Comparison of ENCODE assay signal across 25 cellular contexts in the genomic region with DNA sequence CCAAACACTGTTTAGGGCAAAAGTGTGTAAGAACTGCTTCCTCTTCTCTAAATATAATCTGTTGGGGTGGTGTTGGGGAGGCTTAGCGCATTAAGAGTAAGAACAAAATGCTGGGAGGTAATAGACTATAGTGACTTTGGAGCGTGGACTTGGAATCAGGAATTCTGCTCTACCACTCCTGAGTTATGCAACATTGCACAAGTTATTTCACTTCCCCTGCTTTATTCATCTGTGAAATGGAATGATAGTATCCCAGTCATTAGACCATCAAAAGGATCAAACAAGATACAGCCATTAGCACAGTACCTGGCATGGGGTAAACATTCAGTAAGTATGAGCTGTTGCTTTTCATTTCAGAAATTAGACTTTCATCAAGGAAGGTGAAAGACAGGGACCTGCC. TPM values are rescaled to one million over a fixed set of nuclear protein-coding genes. Genes with fewer than 3 reads are reported as not detected.
DNase-seq lines count a peak whose midpoint lies in the region; ATAC-seq and TF ChIP-seq lines count a peak whose summit lies in the region.
"Had no signal": no experiment of that assay in that cellular context is flagged by ENCODE, and none has a peak within 500 bp of the region (broad histone marks: within the 10 kb centered on the region; RNA-seq: fewer than 3 reads in every experiment).

No MANE protein-coding gene starts in this region.

- no peak overlapping the region for H3K18ac ChIP-seq in trophoblast cell (ENCODE audit: low read length)

- H2AK5ac ChIP-seq in trophoblast cell (ENCODE audit: low read length) = peak overlapping the region; percentile 31

- peaks cover 13 to 31% of the 10 kb centered on the region in 2 donors for H3K4me1 Mint-ChIP-seq in immature natural killer cell
- H3K4me1 Mint-ChIP-seq in activated CD4-positive, alpha-beta memory T cell treated with anti-CD3 and anti-CD28 coated beads for 36 hours (ENCODE audit: low read depth) = no peaks in the 10 kb centered on the region
- H3K4me1 Mint-ChIP-seq: GM23338, memory B cell had no signal

- WGBS in trophoblast cell (ENCODE audit: extremely low coverage, insufficient coverage, insufficient read length) = no CpG with 5 or more reads among the region's 2 CpGs

- POLR2A ChIA-PET in activated CD4-positive, alpha-beta memory T cell treated with anti-CD3 and anti-CD28 coated beads for 36 hours (lab: Charles Lee) = no interaction called here

- H2AFZ ChIP-seq in trophoblast cell (ENCODE audit: insufficient read depth, low read length, poor library complexity) = no peak overlapping the region
- H2AFZ ChIP-seq: GM23338 had no signal

- intact Hi-C loops in cardiac septum (cut with DNase I) = no loop called here
- intact Hi-C loops in activated CD4-positive, alpha-beta memory T cell treated with anti-CD3 and anti-CD28 coated beads for 36 hours (cut with micrococcal nuclease) = no loop called here

- H3K23ac ChIP-seq in trophoblast cell (ENCODE audit: low read length) = no peak overlapping the region

- H3K9me3 ChIP-seq in right atrium auricular region (no peaks in the 10 kb centered on the region), duodenal mucosa (ENCODE audit: control insufficient read depth in 1 of 2, low read length in 2 of 2) (no peaks in the 10 kb centered on the region), trophoblast cell (ENCODE audit: insufficient read depth, low read depth, low read length) (peaks cover 4% of the 10 kb centered on the region)
- H3K9me3 ChIP-seq: transverse colon had no signal

- peaks cover 0 to 2% (median 1%) of the 10 kb centered on the region in 3 donors for H3K27me3 Mint-ChIP-seq in immature natural killer cell (ENCODE audit: low read depth in 3 of 3)
- peaks cover 16% of the 10 kb centered on the region for H3K27me3 Mint-ChIP-seq in activated CD4-positive, alpha-beta memory T cell treated with anti-CD3 and anti-CD28 coated beads for 36 hours

- H2BK5ac ChIP-seq in trophoblast cell (ENCODE audit: low read depth, low read length, poor library complexity) = no peak overlapping the region

- no peak overlapping the region for H3K14ac ChIP-seq in trophoblast cell (ENCODE audit: low read length)

- H3K36me3 ChIP-seq in right atrium auricular region (no peaks in the 10 kb centered on the region), duodenal mucosa (ENCODE audit: control insufficient read depth in 1 of 2, insufficient read depth in 2 of 2, low read length in 2 of 2) (no peaks in the 10 kb centered on the region), trophoblast cell (ENCODE audit: control insufficient read depth in 1 of 2, insufficient read depth in 2 of 2, low read length in 2 of 2) (peaks cover 16 to 20% of the 10 kb centered on the region in 2 experiments)
- H3K36me3 ChIP-seq: transverse colon had no signal

- H3K27me3 ChIP-seq in right atrium auricular region = no peaks in the 10 kb centered on the region
- H3K27me3 ChIP-seq in duodenal mucosa (ENCODE audit: control insufficient read depth in 1 of 2, insufficient read depth in 2 of 2, low read length in 2 of 2) = no peaks in the 10 kb centered on the region
- no peaks in the 10 kb centered on the region for H3K27me3 ChIP-seq in trophoblast cell (ENCODE audit: insufficient read depth, low read length)
- H3K27me3 ChIP-seq: transverse colon had no signal

- H3K4me1 ChIP-seq in right atrium auricular region (peaks cover 0 to 53% of the 10 kb centered on the region in 2 donors), duodenal mucosa (ENCODE audit: control insufficient read depth in 1 of 2, insufficient read depth in 2 of 2, low read length in 2 of 2) (no peaks in the 10 kb centered on the region), trophoblast cell (ENCODE audit: control insufficient read depth in 1 of 2, insufficient read depth in 2 of 2, low read length in 2 of 2) (peaks cover 15 to 18% of the 10 kb centered on the region in 2 experiments)

- H3K4me3 Mint-ChIP-seq in immature natural killer cell = no peak overlapping the region
- H3K4me3 Mint-ChIP-seq in activated CD4-positive, alpha-beta memory T cell treated with anti-CD3 and anti-CD28 coated beads for 36 hours = no peak overlapping the region
- H3K4me3 Mint-ChIP-seq: activated T-cell treated with anti-CD3 and anti-CD28 coated beads, Interleukin-2, amount 50 U/mL, for 24 hours; GM23338; memory B cell; nephron progenitor cell had no signal

- peaks cover 3 to 8% (median 7%) of the 10 kb centered on the region in 3 donors for H3K36me3 Mint-ChIP-seq in immature natural killer cell
- no peaks in the 10 kb centered on the region for H3K36me3 Mint-ChIP-seq in activated CD4-positive, alpha-beta memory T cell treated with anti-CD3 and anti-CD28 coated beads for 36 hours

- H2BK120ac ChIP-seq in trophoblast cell (ENCODE audit: insufficient read depth, low read length, poor library complexity) = peak overlapping the region; percentile 3

- peak overlapping the region; percentile 22 for H3K4ac ChIP-seq in trophoblast cell (ENCODE audit: low read depth, low read length)

- H3K27ac ChIP-seq in right atrium auricular region = peak overlapping the region; percentile 52
- H3K27ac ChIP-seq in duodenal mucosa (ENCODE audit: low read depth, low read length) = peak overlapping the region; percentile 1
- H3K27ac ChIP-seq in trophoblast cell (ENCODE audit: low read depth, low read length) = no peak overlapping the region
- H3K27ac ChIP-seq: dorsolateral prefrontal cortex had no signal

- H3K4me3 ChIP-seq in right atrium auricular region (no peak overlapping the region), duodenal mucosa (ENCODE audit: low read depth in 1 of 2, low read length in 2 of 2) (no peak overlapping the region), trophoblast cell (ENCODE audit: low read depth, low read length) (no peak overlapping the region)
- H3K4me3 ChIP-seq: dorsolateral prefrontal cortex, GM23338, skin epidermis, transverse colon had no signal

- no peak for ATAC-seq in GM21381 (IDR thresholded peaks at IDR 0.05; ENCODE audit: unreplicated experiment)
- no peak for ATAC-seq in HG03432 (IDR thresholded peaks at IDR 0.05; ENCODE audit: unreplicated experiment)
- ATAC-seq: activated CD4-positive, CD25-positive, alpha-beta regulatory T cell treated with anti-CD3 and anti-CD28 coated beads, Interleukin-2, amount 50 U/mL, for 24 hours; GM23338 had no signal

- CTCF ChIA-PET in activated CD4-positive, alpha-beta memory T cell treated with anti-CD3 and anti-CD28 coated beads for 36 hours (lab: Charles Lee) = no interaction called here

- no peak for TF ChIP-seq CTCF in right atrium auricular region (IDR thresholded peaks at IDR 0.05)

- peak overlapping the region in 2 of 6 donors; percentile 24 to 56 for H3K27ac Mint-ChIP-seq in immature natural killer cell
- no peak overlapping the region for H3K27ac Mint-ChIP-seq in activated CD4-positive, alpha-beta memory T cell treated with anti-CD3 and anti-CD28 coated beads for 36 hours
- H3K27ac Mint-ChIP-seq: activated T-cell treated with anti-CD3 and anti-CD28 coated beads, Interleukin-2, amount 50 U/mL, for 24 hours; GM23338; memory B cell; nephron progenitor cell had no signal

- H3K4me2 ChIP-seq in trophoblast cell (ENCODE audit: low read length) = no peak overlapping the region
- H3K4me2 ChIP-seq: GM23338 had no signal

- peak overlapping the region; percentile 46 for H4K91ac ChIP-seq in trophoblast cell (ENCODE audit: low read depth, low read length)

- no peak overlapping the region for H4K12ac ChIP-seq in trophoblast cell (ENCODE audit: low read depth, low read length)

- H3K9ac ChIP-seq in duodenal mucosa (ENCODE audit: low read depth in 1 of 2, low read length in 2 of 2) (no peak overlapping the region), trophoblast cell (ENCODE audit: low read length) (no peak overlapping the region)

- peaks cover 0 to 2% (median 0%) of the 10 kb centered on the region in 6 donors for H3K9me3 Mint-ChIP-seq in immature natural killer cell
- H3K9me3 Mint-ChIP-seq in activated CD4-positive, alpha-beta memory T cell treated with anti-CD3 and anti-CD28 coated beads for 36 hours = no peaks in the 10 kb centered on the region
- H3K9me3 Mint-ChIP-seq: activated T-cell treated with anti-CD3 and anti-CD28 coated beads, Interleukin-2, amount 50 U/mL, for 24 hours had no signal

- peaks cover 43% of the 10 kb centered on the region for H3K79me1 ChIP-seq in trophoblast cell (ENCODE audit: low read length)

- peaks cover 12% of the 10 kb centered on the region for H3K79me2 ChIP-seq in trophoblast cell (ENCODE audit: control insufficient read depth, insufficient read depth, low read length, poor library complexity)

- no peak overlapping the region for H2BK12ac ChIP-seq in trophoblast cell (ENCODE audit: low read length)

- DNase-seq in right atrium auricular region (ENCODE audit: low spot score) (no peak), cardiac septum (ENCODE audit: low spot score) (no peak), trophoblast cell (peak in 1 of 2 donors; percentile 15), immature natural killer cell (no peak)
- DNase-seq in activated CD4-positive, alpha-beta memory T cell treated with anti-CD3 and anti-CD28 coated beads for 36 hours = no peak
- DNase-seq: activated naive CD4-positive, alpha-beta T cell; activated T-cell treated with anti-CD3 and anti-CD28 coated beads, Interleukin-2, amount 50 U/mL, for 24 hours; caudate nucleus; DND-41; dorsolateral prefrontal cortex; NCI-H1048; NCI-H187 treated with DMSO at 0.1 percent for 48 hours; NCI-H69; nephron progenitor cell; posterior cingulate gyrus; stimulated activated naive CD4-positive, alpha-beta T cell; transverse colon had no signal

- no peak overlapping the region for H4K8ac ChIP-seq in trophoblast cell (ENCODE audit: low read depth, low read length)

RNA-seq across cellular contexts. Expression of gene IGFBP7, which starts 58.7 kb away (rescaled TPM):
- total RNA-seq in right atrium auricular region (100 to 1,000 TPM; 866 to 898 TPM), cardiac septum (739 TPM)
- polyA plus RNA-seq in trophoblast cell (2013) = 821 and 869 TPM in 2 replicates
- polyA plus RNA-seq in immature natural killer cell = 100 to 1,000 TPM; 192 to 270 (median 246) TPM
- total RNA-seq in activated CD4-positive, alpha-beta memory T cell treated with anti-CD3 and anti-CD28 coated beads for 36 hours = not detected
- total RNA-seq: A673 had no signal

Comparison
In these comparisons a context has a peak if more than half of its experiments do, and no peak if none do; other contexts are left out.
1. RNA of gene IGFBP7, which starts 58.7 kb away (total RNA-seq): 866 to 898 TPM in right atrium auricular region and 739 TPM in cardiac septum (single experiment); not detected in activated CD4-positive, alpha-beta memory T cell treated with anti-CD3 and anti-CD28 coated beads for 36 hours; every median in the first group is over 100 times any median in the second.